ENCODE assay signal across 12 cellular contexts in the genomic region with DNA sequence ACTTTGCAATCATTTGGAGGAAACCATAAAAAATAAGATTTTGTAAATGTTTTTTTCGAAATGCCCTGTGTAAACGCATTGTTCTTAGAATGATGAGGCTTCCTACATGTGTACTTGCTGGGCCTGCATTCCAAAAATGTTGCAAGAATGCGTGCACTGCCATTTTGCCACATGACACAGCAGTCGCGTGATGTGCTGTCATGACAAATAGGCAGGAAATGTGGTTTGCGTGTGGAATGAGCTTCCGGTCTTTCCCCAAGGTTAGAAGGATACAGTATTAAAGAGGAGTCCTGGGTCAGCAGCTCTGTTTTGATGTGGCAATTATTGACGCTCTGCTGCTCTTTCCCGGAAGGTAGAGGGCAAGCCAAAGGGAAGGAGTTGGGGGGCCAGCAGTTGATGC. TPM values are rescaled to one million over a fixed set of nuclear protein-coding genes. Genes with fewer than 3 reads are reported as not detected.
A peak's percentile ranks its signal among the peaks of the same experiment; 100 is the strongest.
DNase-seq lines count a peak whose midpoint lies in the region; ATAC-seq lines count a peak whose summit lies in the region.
"Had no signal": no experiment of that assay in that cellular context is flagged by ENCODE, and none has a peak within 500 bp of the region (broad histone marks: within the 10 kb centered on the region; RNA-seq: fewer than 3 reads in every experiment).

No MANE protein-coding gene starts in this region.

- no peaks in the 10 kb centered on the region for H3K36me3 ChIP-seq in BLaER1
- H3K36me3 ChIP-seq: left ventricle myocardium inferior had no signal

- no peak for ATAC-seq in GM21737 (IDR thresholded peaks at IDR 0.05; ENCODE audit: unreplicated experiment)

- peak; percentile 92 for DNase-seq in HT1080 (ENCODE audit: low read depth)
- DNase-seq in UCSD-AML1 (lab: John Stamatoyannopoulos, UW; ENCODE audit: unreplicated experiment), result peak; percentile 15
- DNase-seq in hepatic stellate cell (ENCODE audit: low spot score), result peak; percentile 69
- DNase-seq in SW 1271 (lab: John Stamatoyannopoulos, UW), result no peak
- DNase-seq in NCI-H2171 (lab: John Stamatoyannopoulos, UW), result no peak
- DNase-seq in putamen (ENCODE audit: low spot score), result no peak
- DNase-seq: activated naive CD4-positive, alpha-beta T cell treated with Interleukin-2 at 50 U/mL for 16 hours; left ventricle myocardium inferior; NCI-H1092 treated with DMSO at 0.1 percent for 48 hours; NCI-H526 had no signal

- peaks cover 17% of the 10 kb centered on the region for H3K4me1 ChIP-seq in BLaER1
- H3K4me1 ChIP-seq: left ventricle myocardium inferior had no signal

- H4K20me1 ChIP-seq in BLaER1, result no peaks in the 10 kb centered on the region

- H3K27ac ChIP-seq in BLaER1, result no peak overlapping the region
- H3K27ac ChIP-seq: left ventricle myocardium inferior had no signal

- H3K9me3 ChIP-seq in BLaER1, result no peaks in the 10 kb centered on the region
- H3K9me3 ChIP-seq: left ventricle myocardium inferior had no signal

- H3K4me3 ChIP-seq in BLaER1, result no peak overlapping the region
- H3K4me3 ChIP-seq: left ventricle myocardium inferior had no signal

- H3K27me3 ChIP-seq in BLaER1, result no peaks in the 10 kb centered on the region

- peak overlapping the region; percentile 53 for H3K4me2 ChIP-seq in BLaER1

- H3K9ac ChIP-seq in BLaER1, result no peak overlapping the region

RNA-seq across cellular contexts. Expression of gene SERPINB2, which starts 18.1 kb away (rescaled TPM):
- total RNA-seq in HT1080 (2014; rRNA removed; shearing (Covaris generic)), result 0.27 and 1.8 TPM in 2 replicates
- polyA plus RNA-seq in HT1080 (2015; cell fraction: cytosol; rRNA removed), result 0.61 and 0.88 TPM in 2 replicates
- 1.1 and 2.1 TPM in 2 replicates for polyA plus RNA-seq in HT1080 (2015; cell fraction: nucleus; rRNA removed)
- total RNA-seq: left ventricle myocardium inferior had no signal

RNA-seq across cellular contexts. Expression of gene SERPINB10, which starts 38.4 kb away (rescaled TPM):
- total RNA-seq in HT1080 (2014; rRNA removed; shearing (Covaris generic)), result not detected in 2 replicates
- not detected in 2 replicates for polyA plus RNA-seq in HT1080 (2015; cell fraction: cytosol; rRNA removed)
- polyA plus RNA-seq in HT1080 (2015; cell fraction: nucleus; rRNA removed), result not detected in 2 replicates
- total RNA-seq: left ventricle myocardium inferior had no signal

Comparison
In these comparisons a context has a peak if more than half of its experiments do, and no peak if none do; other contexts are left out.
1. DNase-seq: peak in HT1080 (single experiment), UCSD-AML1 (single experiment) and hepatic stellate cell (single experiment); none in SW 1271 (0 of 2), NCI-H2171 (single experiment) and putamen (single experiment).